17 cellular contexts compared by ENCODE assay signal in the genomic region with DNA sequence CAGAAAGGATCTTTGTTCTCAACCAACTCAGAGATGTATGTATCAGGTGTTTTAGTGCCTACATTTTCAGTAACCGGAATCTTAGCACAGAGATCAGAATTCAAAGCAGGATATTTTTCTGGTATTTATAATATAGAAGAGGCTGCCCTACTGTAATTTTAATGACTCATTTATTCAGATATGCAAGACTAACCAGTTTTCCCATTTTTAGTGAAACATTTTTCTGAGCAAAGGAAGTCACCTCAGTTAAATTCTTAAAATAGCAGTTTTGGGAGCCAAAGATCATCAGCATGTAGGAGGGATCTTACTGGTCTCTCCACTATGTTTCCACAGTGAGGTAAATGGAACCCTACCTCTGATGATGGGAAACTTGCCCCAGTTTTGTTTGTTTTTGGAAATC.
"Had no signal": no experiment of that assay in that cellular context is flagged by ENCODE, and none has a peak within 500 bp of the region (broad histone marks: within the 10 kb centered on the region; RNA-seq: fewer than 3 reads in every experiment).

No MANE protein-coding gene starts in this region.

- H3K4me1 ChIP-seq: adrenal gland, gastrocnemius medialis, heart right ventricle, spleen, suprapubic skin had no signal

- ATAC-seq: activated CD4-positive, alpha-beta T cell treated with anti-CD3 and anti-CD28 coated beads for 36 hours; activated CD8-positive, alpha-beta T cell treated with anti-CD3 and anti-CD28 coated beads for 36 hours; activated T-cell treated with anti-CD3 and anti-CD28 coated beads, Interleukin-2, amount 50 U/mL, for 4 hours; body of pancreas; gastrocnemius medialis; heart right ventricle; left colon; sciatic nerve had no signal

- H3K27me3 ChIP-seq: adrenal gland, body of pancreas, gastrocnemius medialis, heart right ventricle, ovary, spleen, suprapubic skin had no signal

- H3K4me3 ChIP-seq: adrenal gland, body of pancreas, gastrocnemius medialis, heart right ventricle, lung, ovary, spleen, suprapubic skin had no signal

- DNase-seq: activated CD4-positive, alpha-beta T cell treated with anti-CD3 and anti-CD28 coated beads for 36 hours; activated CD8-positive, alpha-beta T cell treated with anti-CD3 and anti-CD28 coated beads for 36 hours; activated effector memory CD4-positive, alpha-beta T cell treated with Interleukin-2 at 50 U/mL for 16 hours; activated naive CD4-positive, alpha-beta T cell treated with anti-CD3 and anti-CD28 coated beads, Interleukin-2, amount 50 U/mL, for 16 hours; activated T-cell treated with anti-CD3 and anti-CD28 coated beads, Interleukin-2, amount 50 U/mL, for 4 hours; adrenal gland; body of pancreas; effector memory CD4-positive, alpha-beta T cell; gastrocnemius medialis; heart right ventricle; left colon; midbrain; ovary; spleen had no signal

- H3K27ac ChIP-seq: adrenal gland, body of pancreas, gastrocnemius medialis, heart right ventricle, ovary, spleen, suprapubic skin had no signal

- H3K36me3 ChIP-seq: ovary had no signal
